11 cellular contexts compared by ENCODE assay signal in the genomic region with DNA sequence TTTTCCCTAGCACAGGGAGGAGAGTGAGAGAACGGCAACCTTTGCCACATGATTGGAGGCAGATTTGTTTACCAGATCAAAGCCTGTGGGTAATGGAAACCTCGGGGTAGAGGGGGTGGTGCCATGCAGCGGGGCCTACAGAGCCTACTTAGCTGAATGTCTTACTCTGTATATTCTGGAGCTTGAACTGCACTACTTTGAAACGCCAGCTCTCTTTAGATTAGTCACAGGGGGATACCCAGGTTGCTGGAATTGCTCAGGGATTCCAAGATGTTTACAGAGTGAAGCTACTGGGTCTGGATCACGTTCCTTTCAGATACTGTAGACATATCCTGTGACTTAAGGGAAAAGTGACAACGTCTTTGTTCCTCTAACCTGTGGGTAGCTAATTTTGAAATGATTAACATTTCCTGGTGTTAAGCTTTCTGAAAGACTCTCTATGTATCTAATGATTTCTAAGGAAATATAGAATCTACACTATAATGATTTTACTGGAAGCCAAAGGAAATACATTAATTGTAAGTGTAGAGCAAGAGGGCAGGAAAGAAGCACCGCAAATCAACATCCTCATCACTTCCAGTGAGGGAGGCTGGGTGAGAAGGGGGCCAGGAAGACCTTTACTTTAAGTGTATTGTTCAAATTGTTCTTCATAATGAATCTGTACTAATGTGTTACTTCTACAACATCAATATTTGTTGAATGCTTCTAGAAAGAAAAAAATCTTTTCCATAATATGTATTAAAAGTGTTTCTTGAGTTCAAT.
DNase-seq lines count a peak whose midpoint lies in the region; ATAC-seq and TF ChIP-seq lines count a peak whose summit lies in the region.
"Had no signal": no experiment of that assay in that cellular context is flagged by ENCODE, and none has a peak within 500 bp of the region (broad histone marks: within the 10 kb centered on the region; RNA-seq: fewer than 3 reads in every experiment).

No MANE protein-coding gene starts in this region.

- in situ Hi-C loops in brain microvascular endothelial cell (cut with HindIII; ENCODE audit: low pct_ligation_motif_present, low sequenced_read_pairs) = no loop called here

- no peaks in the 10 kb centered on the region for H3K27me3 ChIP-seq in brain microvascular endothelial cell (replicated peaks)

- TF ChIP-seq CTCF in brain microvascular endothelial cell (IDR thresholded peaks at IDR 0.05; ENCODE audit: low read depth, low read length, missing control alignments) (no peak), retinal pigment epithelial cell (conservative IDR thresholded peaks at IDR 0.05; ENCODE audit: low read depth, low read length) (no peak)

- DNase-seq in AG20443 (ENCODE audit: low spot score) = peak; percentile 49
- DNase-seq in T-helper 2 cell = peak in 3 of 5 experiments; percentile 5 to 80 (median 26)
- peak; percentile 55 for DNase-seq in brain microvascular endothelial cell
- DNase-seq in retinal pigment epithelial cell (ENCODE audit: low read depth) = peak; percentile 44
- DNase-seq in HuH-7.5 (ENCODE audit: low spot score) = no peak
- no peak for DNase-seq in HUDEP-2 (lab: John Stamatoyannopoulos, UW; ENCODE audit: unreplicated experiment in 76 of 76)
- no peak for DNase-seq in NK-92 (lab: John Stamatoyannopoulos, UW; ENCODE audit: unreplicated experiment)
- DNase-seq: Calu3; effector memory CD8-positive, alpha-beta T cell; psoas muscle had no signal

- ATAC-seq in HG03025 (IDR thresholded peaks at IDR 0.05; ENCODE audit: low FRiP score, unreplicated experiment) = no peak
- ATAC-seq: effector memory CD8-positive, alpha-beta T cell; psoas muscle had no signal

- H3K27ac ChIP-seq in brain microvascular endothelial cell = no peak overlapping the region
- H3K27ac ChIP-seq: psoas muscle had no signal

- H3K36me3 ChIP-seq in brain microvascular endothelial cell (replicated peaks) = no peaks in the 10 kb centered on the region

- H3K4me3 ChIP-seq in brain microvascular endothelial cell (ENCODE audit: low read depth, low read length) (no peak overlapping the region), retinal pigment epithelial cell (ENCODE audit: low read length) (no peak overlapping the region)
- H3K4me3 ChIP-seq: psoas muscle had no signal

Comparison
In these comparisons a context has a peak if more than half of its experiments do, and no peak if none do; other contexts are left out.
1. DNase-seq: peak in AG20443 (single experiment), T-helper 2 cell (3 of 5), brain microvascular endothelial cell (single experiment) and retinal pigment epithelial cell (single experiment); none in HuH-7.5 (single experiment), HUDEP-2 (0 of 76) and NK-92 (single experiment).